In genomic region chr17:75539969-75540729, GRCh38 we compare ENCODE assay signal across 1 cellular context.
A peak's percentile ranks its signal among the peaks of the same experiment; 100 is the strongest.
TF ChIP-seq lines count a peak whose summit lies in the region.

No MANE protein-coding gene starts in this region.

TF ChIP-seq in HepG2, 621 proteins besides CTCF, POLR2A, EP300 and RAD21 (continued from another document):
- no peak for TF ChIP-seq GLMP (CRISPR knock-in tag; IDR thresholded peaks at IDR 0.05; ENCODE audit: borderline replicate concordance)
- TF ChIP-seq NRL (CRISPR knock-in tag; IDR thresholded peaks at IDR 0.05; ENCODE audit: borderline replicate concordance): peak; percentile 61; the same call in 1 of the 2 replicates
- peak; percentile 85 for TF ChIP-seq ZBTB38 (CRISPR knock-in tag; IDR thresholded peaks at IDR 0.05)
- TF ChIP-seq BCLAF1 (IDR thresholded peaks at IDR 0.05): no peak
- TF ChIP-seq U2AF1 (optimal IDR thresholded peaks at IDR 0.05; ENCODE audit: low read depth, low read length): no peak
- TF ChIP-seq ZNF484 (CRISPR knock-in tag; IDR thresholded peaks at IDR 0.05; ENCODE audit: borderline replicate concordance, low read depth): no peak
- TF ChIP-seq, protein P1, sequence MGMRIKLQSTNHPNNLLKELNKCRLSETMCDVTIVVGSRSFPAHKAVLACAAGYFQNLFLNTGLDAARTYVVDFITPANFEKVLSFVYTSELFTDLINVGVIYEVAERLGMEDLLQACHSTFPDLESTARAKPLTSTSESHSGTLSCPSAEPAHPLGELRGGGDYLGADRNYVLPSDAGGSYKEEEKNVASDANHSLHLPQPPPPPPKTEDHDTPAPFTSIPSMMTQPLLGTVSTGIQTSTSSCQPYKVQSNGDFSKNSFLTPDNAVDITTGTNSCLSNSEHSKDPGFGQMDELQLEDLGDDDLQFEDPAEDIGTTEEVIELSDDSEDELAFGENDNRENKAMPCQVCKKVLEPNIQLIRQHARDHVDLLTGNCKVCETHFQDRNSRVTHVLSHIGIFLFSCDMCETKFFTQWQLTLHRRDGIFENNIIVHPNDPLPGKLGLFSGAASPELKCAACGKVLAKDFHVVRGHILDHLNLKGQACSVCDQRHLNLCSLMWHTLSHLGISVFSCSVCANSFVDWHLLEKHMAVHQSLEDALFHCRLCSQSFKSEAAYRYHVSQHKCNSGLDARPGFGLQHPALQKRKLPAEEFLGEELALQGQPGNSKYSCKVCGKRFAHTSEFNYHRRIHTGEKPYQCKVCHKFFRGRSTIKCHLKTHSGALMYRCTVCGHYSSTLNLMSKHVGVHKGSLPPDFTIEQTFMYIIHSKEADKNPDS (CRISPR knock-in tag; IDR thresholded peaks at IDR 0.05): no peak
- TF ChIP-seq, protein P2, sequence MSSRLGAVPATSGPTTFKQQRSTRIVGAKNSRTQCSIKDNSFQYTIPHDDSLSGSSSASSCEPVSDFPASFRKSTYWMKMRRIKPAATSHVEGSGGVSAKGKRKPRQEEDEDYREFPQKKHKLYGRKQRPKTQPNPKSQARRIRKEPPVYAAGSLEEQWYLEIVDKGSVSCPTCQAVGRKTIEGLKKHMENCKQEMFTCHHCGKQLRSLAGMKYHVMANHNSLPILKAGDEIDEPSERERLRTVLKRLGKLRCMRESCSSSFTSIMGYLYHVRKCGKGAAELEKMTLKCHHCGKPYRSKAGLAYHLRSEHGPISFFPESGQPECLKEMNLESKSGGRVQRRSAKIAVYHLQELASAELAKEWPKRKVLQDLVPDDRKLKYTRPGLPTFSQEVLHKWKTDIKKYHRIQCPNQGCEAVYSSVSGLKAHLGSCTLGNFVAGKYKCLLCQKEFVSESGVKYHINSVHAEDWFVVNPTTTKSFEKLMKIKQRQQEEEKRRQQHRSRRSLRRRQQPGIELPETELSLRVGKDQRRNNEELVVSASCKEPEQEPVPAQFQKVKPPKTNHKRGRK (CRISPR knock-in tag; IDR thresholded peaks at IDR 0.05): no peak
- no peak for TF ChIP-seq ETV5 (CRISPR knock-in tag; IDR thresholded peaks at IDR 0.05; ENCODE audit: borderline replicate concordance)
- TF ChIP-seq MYC (CRISPR knock-in tag; IDR thresholded peaks at IDR 0.05; ENCODE audit: borderline replicate concordance): 0 out of 2 replicates have a peak, but pooled peaks have one; percentile 29
- TF ChIP-seq, protein P3, sequence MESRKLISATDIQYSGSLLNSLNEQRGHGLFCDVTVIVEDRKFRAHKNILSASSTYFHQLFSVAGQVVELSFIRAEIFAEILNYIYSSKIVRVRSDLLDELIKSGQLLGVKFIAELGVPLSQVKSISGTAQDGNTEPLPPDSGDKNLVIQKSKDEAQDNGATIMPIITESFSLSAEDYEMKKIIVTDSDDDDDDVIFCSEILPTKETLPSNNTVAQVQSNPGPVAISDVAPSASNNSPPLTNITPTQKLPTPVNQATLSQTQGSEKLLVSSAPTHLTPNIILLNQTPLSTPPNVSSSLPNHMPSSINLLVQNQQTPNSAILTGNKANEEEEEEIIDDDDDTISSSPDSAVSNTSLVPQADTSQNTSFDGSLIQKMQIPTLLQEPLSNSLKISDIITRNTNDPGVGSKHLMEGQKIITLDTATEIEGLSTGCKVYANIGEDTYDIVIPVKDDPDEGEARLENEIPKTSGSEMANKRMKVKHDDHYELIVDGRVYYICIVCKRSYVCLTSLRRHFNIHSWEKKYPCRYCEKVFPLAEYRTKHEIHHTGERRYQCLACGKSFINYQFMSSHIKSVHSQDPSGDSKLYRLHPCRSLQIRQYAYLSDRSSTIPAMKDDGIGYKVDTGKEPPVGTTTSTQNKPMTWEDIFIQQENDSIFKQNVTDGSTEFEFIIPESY (CRISPR knock-in tag; IDR thresholded peaks at IDR 0.05): peak; percentile 29; the same call in 1 of the 2 replicates
- peak; percentile 69 for TF ChIP-seq AGO2 (optimal IDR thresholded peaks at IDR 0.05; ENCODE audit: low read depth, low read length)
- TF ChIP-seq, protein P4, sequence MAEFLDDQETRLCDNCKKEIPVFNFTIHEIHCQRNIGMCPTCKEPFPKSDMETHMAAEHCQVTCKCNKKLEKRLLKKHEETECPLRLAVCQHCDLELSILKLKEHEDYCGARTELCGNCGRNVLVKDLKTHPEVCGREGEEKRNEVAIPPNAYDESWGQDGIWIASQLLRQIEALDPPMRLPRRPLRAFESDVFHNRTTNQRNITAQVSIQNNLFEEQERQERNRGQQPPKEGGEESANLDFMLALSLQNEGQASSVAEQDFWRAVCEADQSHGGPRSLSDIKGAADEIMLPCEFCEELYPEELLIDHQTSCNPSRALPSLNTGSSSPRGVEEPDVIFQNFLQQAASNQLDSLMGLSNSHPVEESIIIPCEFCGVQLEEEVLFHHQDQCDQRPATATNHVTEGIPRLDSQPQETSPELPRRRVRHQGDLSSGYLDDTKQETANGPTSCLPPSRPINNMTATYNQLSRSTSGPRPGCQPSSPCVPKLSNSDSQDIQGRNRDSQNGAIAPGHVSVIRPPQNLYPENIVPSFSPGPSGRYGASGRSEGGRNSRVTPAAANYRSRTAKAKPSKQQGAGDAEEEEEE (CRISPR knock-in tag; IDR thresholded peaks at IDR 0.05; ENCODE audit: borderline replicate concordance): no peak
- TF ChIP-seq ZSCAN29 (CRISPR knock-in tag; conservative IDR thresholded peaks at IDR 0.05): no peak
- TF ChIP-seq KLF16 (CRISPR knock-in tag; IDR thresholded peaks at IDR 0.05): no peak
- no peak for TF ChIP-seq MAZ (IDR thresholded peaks at IDR 0.05; ENCODE audit: borderline replicate concordance, low read depth, low read length)
- no peak for TF ChIP-seq MAZ (CRISPR knock-in tag; IDR thresholded peaks at IDR 0.05; ENCODE audit: low read depth)
- no peak for TF ChIP-seq KAT8 (CRISPR knock-in tag; IDR thresholded peaks at IDR 0.05)
- TF ChIP-seq ZNF670 (CRISPR knock-in tag; IDR thresholded peaks at IDR 0.05; ENCODE audit: borderline replicate concordance): no peak
- no peak for TF ChIP-seq ZNF256 (CRISPR knock-in tag; conservative IDR thresholded peaks at IDR 0.05)
TF ChIP-seq in HepG2: peak in this region for 10.
